13 cellular contexts compared by ENCODE assay signal in the genomic region with DNA sequence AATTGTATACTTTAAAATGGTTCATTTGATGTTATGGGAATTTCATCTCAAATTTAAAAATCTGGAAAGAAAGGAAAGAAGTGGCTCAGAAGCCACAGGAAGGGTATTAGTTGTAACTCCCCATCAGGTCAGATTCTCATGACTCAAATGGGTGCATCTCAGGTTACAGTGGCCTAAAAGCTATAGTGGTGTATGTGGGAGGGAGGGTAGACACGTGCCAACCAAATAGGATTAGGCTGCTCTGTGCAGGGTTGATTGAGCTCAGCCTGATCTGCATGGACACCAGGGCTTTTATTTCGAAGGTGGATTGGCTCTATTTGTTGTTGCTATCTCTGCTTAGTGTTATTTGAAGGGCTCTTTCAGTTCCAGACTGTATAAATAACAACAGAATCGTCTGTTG.
DNase-seq lines count a peak whose midpoint lies in the region; ATAC-seq and TF ChIP-seq lines count a peak whose summit lies in the region.
"Had no signal": no experiment of that assay in that cellular context is flagged by ENCODE, and none has a peak within 500 bp of the region (broad histone marks: within the 10 kb centered on the region; RNA-seq: fewer than 3 reads in every experiment).

No MANE protein-coding gene starts in this region.

- H3K27me3 ChIP-seq in A673 (replicated peaks; ENCODE audit: insufficient read depth, low read depth, low read length, poor library complexity) (no peaks in the 10 kb centered on the region), NT2/D1 (ENCODE audit: insufficient read depth, insufficient read length) (no peaks in the 10 kb centered on the region), cardiac muscle cell (no peaks in the 10 kb centered on the region)
- no peaks in the 10 kb centered on the region for H3K27me3 ChIP-seq in CD8-positive, alpha-beta T cell (ENCODE audit: insufficient read depth, low read length)

- no TSS peak for BruUV-seq in A673 (replicated peaks; lab: Mats Ljungman, UMichigan)

- CTCF ChIA-PET in A673 (lab: Charles Lee) = interaction anchor here (0.9 kb wide), 1 partner anchor 336 kb away, joined by 3 read pairs; no protein-coding TSS in a partner anchor
- CTCF ChIA-PET in CD8-positive, alpha-beta T cell (lab: Charles Lee) = no interaction called here

- no peak for ATAC-seq in HG03571 (IDR thresholded peaks at IDR 0.05; ENCODE audit: unreplicated experiment)
- no peak for ATAC-seq in CD8-positive, alpha-beta T cell
- ATAC-seq: effector memory CD8-positive, alpha-beta T cell had no signal

- H3K27ac Mint-ChIP-seq in immature natural killer cell = no peak overlapping the region
- no peak overlapping the region for H3K27ac Mint-ChIP-seq in CD8-positive, alpha-beta T cell
- H3K27ac Mint-ChIP-seq: effector memory CD8-positive, alpha-beta T cell; T-helper 2 cell treated with Interferon-gamma antibody and Interleukin-4, amounts not matched to agents 5 μg/mL and 100 μg/mL, for 36 hours had no signal

- no peak for TF ChIP-seq EP300 in Ishikawa (IDR thresholded peaks at IDR 0.05; ENCODE audit: borderline replicate concordance)

- H3K27ac ChIP-seq in A673 (ENCODE audit: low read depth, low read length, poor library complexity, severe bottlenecking) (no peak overlapping the region), cardiac muscle cell (no peak overlapping the region)
- H3K27ac ChIP-seq in CD8-positive, alpha-beta T cell (ENCODE audit: low read depth, low read length) = no peak overlapping the region

- no peak overlapping the region for H3K4me3 ChIP-seq in A673 (ENCODE audit: low read depth, low read length, poor library complexity, severe bottlenecking)
- H3K4me3 ChIP-seq in NT2/D1 (ENCODE audit: insufficient read length, low read depth) = no peak overlapping the region
- no peak overlapping the region for H3K4me3 ChIP-seq in cardiac muscle cell
- H3K4me3 ChIP-seq in lower leg skin (ENCODE audit: low read depth, poor library complexity, severe bottlenecking) = no peak overlapping the region
- H3K4me3 ChIP-seq in CD8-positive, alpha-beta T cell (ENCODE audit: low read depth, low read length) = no peak overlapping the region

- no peak overlapping the region for H3K9ac ChIP-seq in NT2/D1 (ENCODE audit: insufficient read length, low read depth)

- no peak overlapping the region for H3K4me3 Mint-ChIP-seq in immature natural killer cell
- H3K4me3 Mint-ChIP-seq in CD8-positive, alpha-beta T cell = no peak overlapping the region
- H3K4me3 Mint-ChIP-seq: effector memory CD8-positive, alpha-beta T cell; T-helper 2 cell treated with Interferon-gamma antibody and Interleukin-4, amounts not matched to agents 5 μg/mL and 100 μg/mL, for 36 hours had no signal

- POLR2A ChIA-PET in A673 (lab: Charles Lee; ENCODE audit: low non-redundant PET) = no interaction called here
- POLR2A ChIA-PET in CD8-positive, alpha-beta T cell (lab: Charles Lee) = no interaction called here

- TF ChIP-seq CTCF in A673 (conservative IDR thresholded peaks at IDR 0.05; ENCODE audit: low read depth, low read length) (no peak), cardiac muscle cell (IDR thresholded peaks at IDR 0.05; ENCODE audit: low read depth, low read length) (no peak), lower leg skin (IDR thresholded peaks at IDR 0.05) (no peak)
- TF ChIP-seq CTCF in CD8-positive, alpha-beta T cell (IDR thresholded peaks at IDR 0.05) = no peak

- DNase-seq in A673 (ENCODE audit: low spot score) (peak; percentile 89), NT2/D1 (ENCODE audit: low read depth, low spot score) (peak; percentile 60), cardiac muscle cell (ENCODE audit: low read depth in 1 of 2, low spot score in 1 of 2) (peak; percentile 33 to 47), immature natural killer cell (no peak), lower leg skin (ENCODE audit: low spot score in 2 of 2) (no peak)
- no peak for DNase-seq in CD8-positive, alpha-beta T cell
- DNase-seq: activated T-cell treated with anti-CD3 and anti-CD28 coated beads, Interleukin-2, amount 50 U/mL, for 48 hours; effector memory CD8-positive, alpha-beta T cell; KBM-7; midbrain had no signal

- H3K9me3 Mint-ChIP-seq in immature natural killer cell = no peaks in the 10 kb centered on the region
- no peaks in the 10 kb centered on the region for H3K9me3 Mint-ChIP-seq in CD8-positive, alpha-beta T cell
- H3K9me3 Mint-ChIP-seq: effector memory CD8-positive, alpha-beta T cell; T-helper 2 cell treated with Interferon-gamma antibody and Interleukin-4, amounts not matched to agents 5 μg/mL and 100 μg/mL, for 36 hours had no signal

- no peaks in the 10 kb centered on the region for H3K4me1 Mint-ChIP-seq in immature natural killer cell
- no peaks in the 10 kb centered on the region for H3K4me1 Mint-ChIP-seq in CD8-positive, alpha-beta T cell (ENCODE audit: low read depth)

- no peaks in the 10 kb centered on the region for H3K27me3 Mint-ChIP-seq in immature natural killer cell (ENCODE audit: low read depth in 3 of 3)
- no peaks in the 10 kb centered on the region for H3K27me3 Mint-ChIP-seq in CD8-positive, alpha-beta T cell (ENCODE audit: low read depth)
- H3K27me3 Mint-ChIP-seq: effector memory CD8-positive, alpha-beta T cell had no signal

- no peaks in the 10 kb centered on the region for H3K36me3 Mint-ChIP-seq in immature natural killer cell
- H3K36me3 Mint-ChIP-seq in CD8-positive, alpha-beta T cell = no peaks in the 10 kb centered on the region

- H3K9me3 ChIP-seq in A673 (ENCODE audit: low read depth, low read length, poor library complexity, severe bottlenecking) (no peaks in the 10 kb centered on the region), NT2/D1 (ENCODE audit: insufficient read depth, low read length) (no peaks in the 10 kb centered on the region), cardiac muscle cell (ENCODE audit: low read depth) (no peaks in the 10 kb centered on the region)
- H3K9me3 ChIP-seq in CD8-positive, alpha-beta T cell (ENCODE audit: low read length) = no peaks in the 10 kb centered on the region

- intact Hi-C loops in A673 (cut with micrococcal nuclease; ENCODE audit: unreplicated experiment) = no loop called here
- intact Hi-C loops in lower leg skin (cut with DNase I; ENCODE audit: low total_unique reads) = no loop called here
- intact Hi-C loops in CD8-positive, alpha-beta T cell (cut with DNase I, micrococcal nuclease) = no loop called here

- H3K4me1 ChIP-seq in A673 (ENCODE audit: insufficient read depth, low read length, poor library complexity, severe bottlenecking) = peaks cover 23% of the 10 kb centered on the region
- no peaks in the 10 kb centered on the region for H3K4me1 ChIP-seq in NT2/D1 (ENCODE audit: insufficient read depth, insufficient read length)
- H3K4me1 ChIP-seq in cardiac muscle cell (ENCODE audit: low read depth) = peaks cover 21% of the 10 kb centered on the region
- H3K4me1 ChIP-seq in CD8-positive, alpha-beta T cell (ENCODE audit: insufficient read depth, low read length) = no peaks in the 10 kb centered on the region

- no peaks in the 10 kb centered on the region for H3K36me3 ChIP-seq in A673 (ENCODE audit: insufficient read depth, low read length, poor library complexity, severe bottlenecking)
- no peaks in the 10 kb centered on the region for H3K36me3 ChIP-seq in NT2/D1 (ENCODE audit: insufficient read depth, insufficient read length, low read length)
- no peaks in the 10 kb centered on the region for H3K36me3 ChIP-seq in cardiac muscle cell
- no peaks in the 10 kb centered on the region for H3K36me3 ChIP-seq in CD8-positive, alpha-beta T cell (ENCODE audit: insufficient read depth, low read length)

- WGBS in lower leg skin, 2 donors = 49 to 61% methylated on average over 3 of the region's 3 CpGs

- no peak for TF ChIP-seq POLR2A in lower leg skin (IDR thresholded peaks at IDR 0.05)

- no peak for TF ChIP-seq RAD21 in Ishikawa (IDR thresholded peaks at IDR 0.05; ENCODE audit: low read depth)

TF ChIP-seq in Ishikawa, 13 proteins besides CTCF, POLR2A, EP300 and RAD21:
- TF ChIP-seq, protein P1, sequence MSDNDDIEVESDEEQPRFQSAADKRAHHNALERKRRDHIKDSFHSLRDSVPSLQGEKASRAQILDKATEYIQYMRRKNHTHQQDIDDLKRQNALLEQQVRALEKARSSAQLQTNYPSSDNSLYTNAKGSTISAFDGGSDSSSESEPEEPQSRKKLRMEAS (IDR thresholded peaks at IDR 0.05) = peak; percentile 93
- no peak for TF ChIP-seq FOXM1 (IDR thresholded peaks at IDR 0.05; ENCODE audit: borderline replicate concordance, low read depth)
- TF ChIP-seq CREB1 (IDR thresholded peaks at IDR 0.05; ENCODE audit: low read depth) = no peak
- no peak for TF ChIP-seq TCF12 (IDR thresholded peaks at IDR 0.05; ENCODE audit: low read depth)
- TF ChIP-seq YY1 (IDR thresholded peaks at IDR 0.05; ENCODE audit: low read depth) = no peak
- no peak for TF ChIP-seq EGR1 (IDR thresholded peaks at IDR 0.05)
- TF ChIP-seq CEBPB (IDR thresholded peaks at IDR 0.05) = no peak
- TF ChIP-seq, protein P2, sequence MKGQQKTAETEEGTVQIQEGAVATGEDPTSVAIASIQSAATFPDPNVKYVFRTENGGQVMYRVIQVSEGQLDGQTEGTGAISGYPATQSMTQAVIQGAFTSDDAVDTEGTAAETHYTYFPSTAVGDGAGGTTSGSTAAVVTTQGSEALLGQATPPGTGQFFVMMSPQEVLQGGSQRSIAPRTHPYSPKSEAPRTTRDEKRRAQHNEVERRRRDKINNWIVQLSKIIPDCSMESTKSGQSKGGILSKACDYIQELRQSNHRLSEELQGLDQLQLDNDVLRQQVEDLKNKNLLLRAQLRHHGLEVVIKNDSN (IDR thresholded peaks at IDR 0.05) = peak; percentile 77
- TF ChIP-seq NFIC (IDR thresholded peaks at IDR 0.05) = no peak; the same call in 1 of the 2 replicates
- TF ChIP-seq TAF1 (IDR thresholded peaks at IDR 0.05; ENCODE audit: low read depth) = no peak

Comparison
In these comparisons a context has a peak if more than half of its experiments do, and no peak if none do; other contexts are left out.
1. DNase-seq: peak in A673 (single experiment), NT2/D1 (single experiment) and cardiac muscle cell (2 of 2); none in immature natural killer cell (0 of 3), lower leg skin (0 of 2) and CD8-positive, alpha-beta T cell (0 of 7).